18 cellular contexts compared by ENCODE assay signal in the genomic region with DNA sequence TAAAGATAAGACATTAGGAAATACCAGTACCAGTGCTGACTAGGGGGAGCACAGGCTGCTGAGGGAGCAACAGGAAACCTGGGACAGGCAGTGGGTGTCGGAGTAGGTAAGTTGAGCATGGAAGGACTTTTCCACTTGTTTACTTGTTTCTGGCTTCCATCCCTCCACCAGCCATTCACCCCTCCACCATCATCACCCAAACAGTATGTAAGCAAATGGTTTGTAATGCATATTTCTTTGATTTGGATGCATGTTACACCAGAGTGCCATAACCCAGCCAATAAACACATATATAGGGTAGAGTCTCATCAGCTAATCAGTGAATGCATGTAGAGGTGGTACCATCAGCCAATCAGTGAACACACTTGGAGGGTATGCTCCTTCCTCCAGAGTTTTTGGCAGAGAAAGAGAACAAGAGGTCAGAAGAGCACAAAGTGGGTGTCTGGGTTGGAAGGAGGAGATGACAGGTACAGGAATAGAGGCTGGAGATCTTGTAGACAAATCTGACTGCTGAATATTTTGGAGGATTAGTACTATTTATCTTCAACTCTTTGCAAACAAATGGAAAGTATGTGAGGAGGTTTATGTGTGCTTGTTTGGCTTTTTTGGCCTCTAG. TPM values are rescaled to one million over a fixed set of nuclear protein-coding genes. Genes with fewer than 3 reads are reported as not detected.
DNase-seq lines count a peak whose midpoint lies in the region; ATAC-seq lines count a peak whose summit lies in the region.
"Had no signal": no experiment of that assay in that cellular context is flagged by ENCODE, and none has a peak within 500 bp of the region (broad histone marks: within the 10 kb centered on the region; RNA-seq: fewer than 3 reads in every experiment).

No MANE protein-coding gene starts in this region.

- no peaks in the 10 kb centered on the region for H3K27me3 ChIP-seq in right cardiac atrium (ENCODE audit: control insufficient read depth, insufficient read depth)
- H3K27me3 ChIP-seq: BLaER1 had no signal

- H3K4me3 ChIP-seq in right cardiac atrium (ENCODE audit: low read length) = no peak overlapping the region
- H3K4me3 ChIP-seq: BLaER1, GM23338 had no signal

- H3K4me1 ChIP-seq in right cardiac atrium (ENCODE audit: control insufficient read depth, insufficient read depth, low read length) = peaks cover 12% of the 10 kb centered on the region
- H3K4me1 ChIP-seq: BLaER1 had no signal

- WGBS in right cardiac atrium = 81% methylated on average over 1 of the region's 1 CpG

- intact Hi-C loops in right cardiac atrium (cut with DNase I) = no loop called here
- intact Hi-C loops in cardiac septum (cut with DNase I) = no loop called here

- ATAC-seq in right cardiac atrium = peak; percentile 17 to 51
- ATAC-seq in stimulated activated memory B cell treated with anti-CD40 and anti-IgM and Interleukin-4, amounts not matched to agents 10 μg/mL and 1 μg/mL and 100 μg/mL, for 72 hours = peak; percentile 37
- no peak for ATAC-seq in GM19455 (IDR thresholded peaks at IDR 0.05; ENCODE audit: unreplicated experiment)
- ATAC-seq: GM23338 had no signal

- no peaks in the 10 kb centered on the region for H3K36me3 Mint-ChIP-seq in stimulated activated memory B cell treated with anti-CD40 and anti-IgM and Interleukin-4, amounts not matched to agents 10 μg/mL and 1 μg/mL and 100 μg/mL, for 72 hours
- H3K36me3 Mint-ChIP-seq: CD14-positive monocyte; CD4-positive, alpha-beta memory T cell had no signal

- no peak overlapping the region for H3K27ac Mint-ChIP-seq in stimulated activated memory B cell treated with anti-CD40 and anti-IgM and Interleukin-4, amounts not matched to agents 10 μg/mL and 1 μg/mL and 100 μg/mL, for 72 hours
- H3K27ac Mint-ChIP-seq: CD14-positive monocyte; CD4-positive, alpha-beta memory T cell; GM23338 had no signal

- H3K27ac ChIP-seq in right cardiac atrium (ENCODE audit: low read length) = no peak overlapping the region
- H3K27ac ChIP-seq: 22Rv1, BLaER1, HL-60 had no signal

- no peaks in the 10 kb centered on the region for H3K9me3 ChIP-seq in right cardiac atrium (ENCODE audit: control insufficient read depth, low read length)
- H3K9me3 ChIP-seq: BLaER1 had no signal

- H3K4me1 Mint-ChIP-seq in stimulated activated memory B cell treated with anti-CD40 and anti-IgM and Interleukin-4, amounts not matched to agents 10 μg/mL and 1 μg/mL and 100 μg/mL, for 72 hours = no peaks in the 10 kb centered on the region
- H3K4me1 Mint-ChIP-seq: CD4-positive, alpha-beta memory T cell; GM23338 had no signal

- no peak overlapping the region for H3K4me3 Mint-ChIP-seq in stimulated activated memory B cell treated with anti-CD40 and anti-IgM and Interleukin-4, amounts not matched to agents 10 μg/mL and 1 μg/mL and 100 μg/mL, for 72 hours
- H3K4me3 Mint-ChIP-seq: CD14-positive monocyte; CD4-positive, alpha-beta memory T cell; GM23338 had no signal

- H3K9me3 Mint-ChIP-seq in stimulated activated memory B cell treated with anti-CD40 and anti-IgM and Interleukin-4, amounts not matched to agents 10 μg/mL and 1 μg/mL and 100 μg/mL, for 72 hours = no peaks in the 10 kb centered on the region
- H3K9me3 Mint-ChIP-seq: CD4-positive, alpha-beta memory T cell; GM23338 had no signal

- DNase-seq in SIG-M5 treated with dmso at 0.1 percent for 504 hours (lab: John Stamatoyannopoulos, UW; ENCODE audit: unreplicated experiment) (peak; percentile 15), SIG-M5 (lab: John Stamatoyannopoulos, UW) (no peak), right cardiac atrium (no peak), cardiac septum (ENCODE audit: low spot score) (no peak), kidney tubule cell (ENCODE audit: low spot score) (no peak)
- DNase-seq: CD4-positive, alpha-beta memory T cell; DMS153; DMS79; GDM1; HCEC 1CT; IMR-90 had no signal

- H3K27me3 Mint-ChIP-seq in stimulated activated memory B cell treated with anti-CD40 and anti-IgM and Interleukin-4, amounts not matched to agents 10 μg/mL and 1 μg/mL and 100 μg/mL, for 72 hours = peaks cover 14% of the 10 kb centered on the region

RNA-seq across cellular contexts. Expression of a gene that starts 37.7 kb away (rescaled TPM):
- total RNA-seq in right cardiac atrium = 10 to 100 TPM; 35.8 to 71.2 (median 46.5) TPM
- polyA plus RNA-seq in right cardiac atrium = 15.1 TPM
- 5.7 TPM for total RNA-seq in cardiac septum
- total RNA-seq: CD4-positive, alpha-beta memory T cell had no signal
